ENCODE assay signal across 3 cellular contexts in genomic region chr2:17593445-17593840, GRCh38.
TF ChIP-seq lines count a peak whose summit lies in the region.

No MANE protein-coding gene starts in this region.

TF ChIP-seq in GM23338, 12 proteins besides CTCF, POLR2A, EP300 and RAD21 (continues in another document):
- TF ChIP-seq ETS1 (IDR thresholded peaks at IDR 0.05) (no peak), EZH2 (IDR thresholded peaks at IDR 0.05; ENCODE audit: low read depth, unreplicated experiment) (no peak), ZNF462 (CRISPR knock-in tag; IDR thresholded peaks at IDR 0.05) (no peak), ZNF114 (CRISPR knock-in tag; IDR thresholded peaks at IDR 0.05) (no peak), EZH2phosphoT487 (IDR thresholded peaks at IDR 0.05; ENCODE audit: unreplicated experiment) (no peak)

TF ChIP-seq in K562, 482 proteins besides CTCF, POLR2A, EP300 and RAD21 (continues in another document):
- TF ChIP-seq ATF6 (CRISPR knock-in tag; IDR thresholded peaks at IDR 0.05), result no peak
- 0 out of 2 replicates have a peak, but pooled peaks have one; percentile 14 for TF ChIP-seq ZNF766 (CRISPR knock-in tag; conservative IDR thresholded peaks at IDR 0.05)
- TF ChIP-seq L3MBTL2 (IDR thresholded peaks at IDR 0.05), result no peak
- TF ChIP-seq CEBPB (tag; IDR thresholded peaks at IDR 0.05), result peak; percentile 75
- TF ChIP-seq DPF2 (IDR thresholded peaks at IDR 0.05), result no peak
- peak; percentile 50; the same call in 1 of the 2 replicates for TF ChIP-seq ATF3 (IDR thresholded peaks at IDR 0.05)
- no peak for TF ChIP-seq ATF3 (CRISPR knock-in tag; conservative IDR thresholded peaks at IDR 0.05)
- peak; percentile 54; the same call in 1 of the 2 replicates for TF ChIP-seq ATF4 (CRISPR knock-in tag; IDR thresholded peaks at IDR 0.05)
- TF ChIP-seq ZNF407 (IDR thresholded peaks at IDR 0.05; ENCODE audit: low read depth), result no peak
- no peak for TF ChIP-seq CHD2 (IDR thresholded peaks at IDR 0.05; ENCODE audit: low read depth, low read length)
- TF ChIP-seq MYBL2 (IDR thresholded peaks at IDR 0.05; ENCODE audit: low read depth), result no peak
- no peak for TF ChIP-seq MYBL2 (CRISPR knock-in tag; IDR thresholded peaks at IDR 0.05; ENCODE audit: borderline replicate concordance)
- TF ChIP-seq XRCC3 (IDR thresholded peaks at IDR 0.05), result no peak
- no peak for TF ChIP-seq CEBPG (CRISPR knock-in tag; IDR thresholded peaks at IDR 0.05)
- TF ChIP-seq CEBPG (tag; conservative IDR thresholded peaks at IDR 0.05 in 1 of 2, IDR thresholded peaks at IDR 0.05 in 1 of 2), result 0 out of 4 replicates have a peak, but pooled peaks of 1 of the 2 experiments have one; percentile 43

TF ChIP-seq in WTC11, 78 proteins besides CTCF, POLR2A, EP300 and RAD21:
- no peak for TF ChIP-seq ZNF532 (CRISPR knock-in tag; IDR thresholded peaks at IDR 0.05; ENCODE audit: borderline replicate concordance)
- TF ChIP-seq ZNF671 (CRISPR knock-in tag; IDR thresholded peaks at IDR 0.05), result no peak
